Comparison of ENCODE assay signal across 11 cellular contexts in the genomic region with DNA sequence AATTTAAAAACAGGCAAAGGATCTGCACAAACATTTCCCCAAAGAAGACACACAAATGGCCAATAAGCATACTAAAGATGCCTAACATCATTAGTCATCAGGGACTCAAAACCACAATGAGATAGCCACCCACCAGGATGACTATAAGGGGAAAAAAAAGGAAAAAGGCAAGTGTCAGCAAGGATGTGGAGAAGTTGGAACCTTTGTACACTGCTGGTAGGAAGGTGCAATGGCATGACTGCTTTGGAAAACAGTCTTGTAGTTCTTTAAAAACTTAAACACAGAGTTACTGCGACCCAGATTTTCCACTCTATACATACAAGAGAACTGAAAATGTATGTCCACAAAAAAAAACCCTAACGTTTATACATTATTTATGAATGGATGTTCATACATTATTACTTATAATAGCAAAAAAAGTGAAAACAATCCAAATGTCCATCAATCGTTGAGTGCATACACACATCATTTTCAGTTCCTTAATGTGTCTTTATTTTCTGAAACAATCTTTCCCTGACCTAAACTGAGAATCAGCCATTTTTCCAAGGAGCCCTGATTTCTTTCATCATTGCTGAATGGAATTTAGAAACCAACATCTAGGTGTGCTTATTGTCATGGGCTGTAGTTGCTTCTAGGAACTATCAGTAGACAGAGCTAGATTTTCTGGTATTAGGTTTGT.
DNase-seq lines count a peak whose midpoint lies in the region; ATAC-seq and TF ChIP-seq lines count a peak whose summit lies in the region.
"Had no signal": no experiment of that assay in that cellular context is flagged by ENCODE, and none has a peak within 500 bp of the region (broad histone marks: within the 10 kb centered on the region; RNA-seq: fewer than 3 reads in every experiment).

No MANE protein-coding gene starts in this region.

- no peak overlapping the region for H2AFZ ChIP-seq in PC-9

- no peak for TF ChIP-seq POLR2A in adrenal gland (IDR thresholded peaks at IDR 0.05)

- H3K27ac ChIP-seq in PC-9 (peak overlapping the region; percentile 45), adrenal gland (no peak overlapping the region)

- H3K79me2 ChIP-seq in PC-9 (ENCODE audit: low read depth), result no peaks in the 10 kb centered on the region

- H3K36me3 ChIP-seq in PC-9 (ENCODE audit: low read depth) (no peaks in the 10 kb centered on the region), adrenal gland (replicated peaks in 1 of 2) (no peaks in the 10 kb centered on the region)

- H4K20me1 ChIP-seq in PC-9 (ENCODE audit: insufficient read depth), result no peaks in the 10 kb centered on the region

- 68 to 77% (median 73%) methylated on average over 3 of the region's 3 CpGs for WGBS in adrenal gland, 4 donors

- H3K27me3 ChIP-seq in PC-9 (ENCODE audit: insufficient read depth, low read depth) (no peaks in the 10 kb centered on the region), adrenal gland (no peaks in the 10 kb centered on the region)
- H3K27me3 ChIP-seq: dorsolateral prefrontal cortex had no signal

- peaks cover 1% of the 10 kb centered on the region for H3K36me3 Mint-ChIP-seq in activated naive CD4-positive, alpha-beta T cell treated with anti-CD3 and anti-CD28 coated beads, Interleukin-2, amount 50 U/mL, for 24 hours
- no peaks in the 10 kb centered on the region for H3K36me3 Mint-ChIP-seq in stimulated activated naive CD8-positive, alpha-beta T cell treated with anti-CD3 and anti-CD28 coated beads, Interleukin-15, Interleukin-2, amounts not matched to agents 100 ng/mL and 50 ng/mL, for 24 hours (ENCODE audit: low read depth)

- no peak overlapping the region for H3K4me3 Mint-ChIP-seq in activated naive CD4-positive, alpha-beta T cell treated with anti-CD3 and anti-CD28 coated beads, Interleukin-2, amount 50 U/mL, for 24 hours
- H3K4me3 Mint-ChIP-seq in stimulated activated naive CD8-positive, alpha-beta T cell treated with anti-CD3 and anti-CD28 coated beads, Interleukin-15, Interleukin-2, amounts not matched to agents 100 ng/mL and 50 ng/mL, for 24 hours, result no peak overlapping the region

- peaks cover 41% of the 10 kb centered on the region for H3K4me1 ChIP-seq in PC-9 (replicated peaks; ENCODE audit: insufficient read depth)
- no peaks in the 10 kb centered on the region for H3K4me1 ChIP-seq in adrenal gland (replicated peaks in 1 of 2)

- peak overlapping the region; percentile 50 for H3K4me2 ChIP-seq in PC-9

- BruUV-seq in PC-9 (replicated peaks; lab: Mats Ljungman, UMichigan), result no TSS peak

- H3F3A ChIP-seq in PC-9 (ENCODE audit: insufficient read depth, low read depth), result peaks cover 21% of the 10 kb centered on the region

- ATAC-seq in GM18511 (IDR thresholded peaks at IDR 0.05; ENCODE audit: unreplicated experiment) (no peak), HG03442 (IDR thresholded peaks at IDR 0.05; ENCODE audit: unreplicated experiment) (no peak)

- H3K4me3 ChIP-seq in PC-9 (no peak overlapping the region), epithelial cell of proximal tubule (ENCODE audit: low read depth, low read length) (no peak overlapping the region), adrenal gland (no peak overlapping the region)
- H3K4me3 ChIP-seq: dorsolateral prefrontal cortex had no signal

- CTCF ChIA-PET in PC-9 (lab: Charles Lee), result no interaction called here

- POLR2A ChIA-PET in PC-9 (lab: Charles Lee; ENCODE audit: unreplicated experiment), result interaction anchor here (0.6 kb wide), 2 partner anchors 17 to 58 kb away, joined by 3 read pairs; no protein-coding TSS in a partner anchor

- no peak for DNase-seq in activated naive CD4-positive, alpha-beta T cell treated with Interleukin-2 at 50 U/mL for 16 hours
- peak; percentile 43 to 92 for DNase-seq in PC-9
- DNase-seq in epithelial cell of proximal tubule (ENCODE audit: low read depth), result peak; percentile 71
- no peak for DNase-seq in adrenal gland
- DNase-seq: activated CD4-positive, alpha-beta T cell treated with anti-CD3 and anti-CD28 coated beads for 1 hour; C1 segment of cervical spinal cord; dorsolateral prefrontal cortex had no signal

- peak; percentile 56 for TF ChIP-seq CTCF in PC-9 (conservative IDR thresholded peaks at IDR 0.05)
- TF ChIP-seq CTCF in epithelial cell of proximal tubule (conservative IDR thresholded peaks at IDR 0.05; ENCODE audit: low read depth, low read length), result peak; percentile 39
- TF ChIP-seq CTCF in adrenal gland (IDR thresholded peaks at IDR 0.05), result peak in 1 of 6 experiments; percentile 8

- H3K4me1 Mint-ChIP-seq in activated naive CD4-positive, alpha-beta T cell treated with anti-CD3 and anti-CD28 coated beads, Interleukin-2, amount 50 U/mL, for 24 hours, result peaks cover 4% of the 10 kb centered on the region
- peaks cover 18% of the 10 kb centered on the region for H3K4me1 Mint-ChIP-seq in stimulated activated naive CD8-positive, alpha-beta T cell treated with anti-CD3 and anti-CD28 coated beads, Interleukin-15, Interleukin-2, amounts not matched to agents 100 ng/mL and 50 ng/mL, for 24 hours (ENCODE audit: low read depth)

- H3K27me3 Mint-ChIP-seq in activated naive CD4-positive, alpha-beta T cell treated with anti-CD3 and anti-CD28 coated beads, Interleukin-2, amount 50 U/mL, for 24 hours, result no peaks in the 10 kb centered on the region
- H3K27me3 Mint-ChIP-seq in stimulated activated naive CD8-positive, alpha-beta T cell treated with anti-CD3 and anti-CD28 coated beads, Interleukin-15, Interleukin-2, amounts not matched to agents 100 ng/mL and 50 ng/mL, for 24 hours, result peaks cover 4% of the 10 kb centered on the region

- intact Hi-C loops in PC-9 (cut with micrococcal nuclease; ENCODE audit: unreplicated experiment) (loop anchor here (1.0 to 2.0 kb wide), 2 partner anchors 47 to 65 kb away; a partner anchor contains a TSS), adrenal gland (cut with DNase I) (no loop called here)

- H3K9me3 ChIP-seq in PC-9 (ENCODE audit: insufficient read depth, low read depth), result peaks cover 17% of the 10 kb centered on the region
- no peaks in the 10 kb centered on the region for H3K9me3 ChIP-seq in adrenal gland (replicated peaks in 1 of 3)

- peak overlapping the region; percentile 41 for H3K27ac Mint-ChIP-seq in activated naive CD4-positive, alpha-beta T cell treated with anti-CD3 and anti-CD28 coated beads, Interleukin-2, amount 50 U/mL, for 24 hours
- H3K27ac Mint-ChIP-seq in stimulated activated naive CD8-positive, alpha-beta T cell treated with anti-CD3 and anti-CD28 coated beads, Interleukin-15, Interleukin-2, amounts not matched to agents 100 ng/mL and 50 ng/mL, for 24 hours, result peak overlapping the region; percentile 50

- no peaks in the 10 kb centered on the region for H3K9me3 Mint-ChIP-seq in activated naive CD4-positive, alpha-beta T cell treated with anti-CD3 and anti-CD28 coated beads, Interleukin-2, amount 50 U/mL, for 24 hours
- H3K9me3 Mint-ChIP-seq in stimulated activated naive CD8-positive, alpha-beta T cell treated with anti-CD3 and anti-CD28 coated beads, Interleukin-15, Interleukin-2, amounts not matched to agents 100 ng/mL and 50 ng/mL, for 24 hours, result no peaks in the 10 kb centered on the region

- H3K9me2 ChIP-seq in PC-9 (ENCODE audit: insufficient read depth), result no peaks in the 10 kb centered on the region

Comparison
In these comparisons a context has a peak if more than half of its experiments do, and no peak if none do; other contexts are left out.
1. DNase-seq: peak in PC-9 (2 of 2) and epithelial cell of proximal tubule (single experiment); none in activated naive CD4-positive, alpha-beta T cell treated with Interleukin-2 at 50 U/mL for 16 hours (single experiment) and adrenal gland (0 of 7).